25 cellular contexts compared by ENCODE assay signal in the genomic region with DNA sequence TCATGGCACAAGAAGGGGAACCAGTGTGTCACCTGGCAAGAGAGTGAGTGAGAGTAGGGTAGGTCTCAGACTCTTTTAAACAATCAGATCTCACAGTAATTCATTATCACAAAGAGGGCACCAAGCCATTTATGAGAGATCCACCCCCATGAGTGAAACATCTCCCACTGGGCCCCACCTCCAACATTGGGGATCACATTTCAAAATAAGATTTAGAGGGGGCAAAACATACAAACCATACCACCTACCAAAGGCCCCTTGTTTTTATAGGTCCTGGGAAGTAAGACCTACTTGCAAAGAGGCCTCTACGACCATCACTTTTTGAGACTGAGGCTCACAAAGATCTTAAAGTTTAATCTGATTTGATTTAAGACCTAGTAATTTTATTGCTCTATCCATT.
"Had no signal": no experiment of that assay in that cellular context is flagged by ENCODE, and none has a peak within 500 bp of the region (broad histone marks: within the 10 kb centered on the region; RNA-seq: fewer than 3 reads in every experiment).

No MANE protein-coding gene starts in this region.

- DNase-seq: colonic mucosa; cortex of kidney; dermis blood vessel endothelial cell; dorsolateral prefrontal cortex; effector CD4-positive, alpha-beta T cell; effector CD8-positive, alpha-beta T cell; effector memory CD4-positive, alpha-beta T cell; effector memory CD8-positive, alpha-beta T cell; endodermal cell; erythroblast; esophagus squamous epithelium; foreskin fibroblast; foreskin keratinocyte; foreskin melanocyte; gastrocnemius medialis; glutamatergic neuron; head of caudate nucleus; heart left ventricle; heart right ventricle had no signal

- H3K9me3 ChIP-seq: colonic mucosa, esophagus muscularis mucosa, esophagus squamous epithelium, gastrocnemius medialis, gastroesophageal sphincter, heart left ventricle, heart right ventricle had no signal

- H3K27me3 ChIP-seq: colonic mucosa, dorsolateral prefrontal cortex, esophagus muscularis mucosa, esophagus squamous epithelium, foreskin keratinocyte, gastrocnemius medialis, gastroesophageal sphincter, heart left ventricle, heart right ventricle had no signal

- H3K27ac Mint-ChIP-seq: dendritic cell treated with granulocyte-macrophage colony-stimulating factor and Interleukin-4, amounts not matched to agents 40 ng/mL and 50 ng/mL, for 4 days; effector memory CD8-positive, alpha-beta T cell; endodermal cell had no signal

- H3K9me3 Mint-ChIP-seq: dendritic cell treated with granulocyte-macrophage colony-stimulating factor and Interleukin-4, amounts not matched to agents 40 ng/mL and 50 ng/mL, for 4 days; effector memory CD8-positive, alpha-beta T cell; endodermal cell had no signal

- H3K27me3 Mint-ChIP-seq: dendritic cell treated with granulocyte-macrophage colony-stimulating factor and Interleukin-4, amounts not matched to agents 40 ng/mL and 50 ng/mL, for 4 days had no signal

- H3K4me1 ChIP-seq: colonic mucosa, esophagus muscularis mucosa, foreskin keratinocyte, gastrocnemius medialis, gastroesophageal sphincter, heart left ventricle, heart right ventricle had no signal

- H3K36me3 ChIP-seq: colonic mucosa, esophagus muscularis mucosa, esophagus squamous epithelium, gastrocnemius medialis, gastroesophageal sphincter, heart left ventricle, heart right ventricle had no signal

- ATAC-seq: effector memory CD8-positive, alpha-beta T cell; esophagus mucosa; foreskin keratinocyte; gastrocnemius medialis; gastroesophageal sphincter; heart left ventricle; heart right ventricle had no signal

- H3K4me3 Mint-ChIP-seq: dendritic cell treated with granulocyte-macrophage colony-stimulating factor and Interleukin-4, amounts not matched to agents 40 ng/mL and 50 ng/mL, for 4 days; effector memory CD8-positive, alpha-beta T cell; endodermal cell had no signal

- H3K4me3 ChIP-seq: colonic mucosa, coronary artery, dorsolateral prefrontal cortex, esophagus muscularis mucosa, esophagus squamous epithelium, gastrocnemius medialis, gastroesophageal sphincter, heart left ventricle, heart right ventricle had no signal

- H3K27ac ChIP-seq: colonic mucosa, coronary artery, epithelial cell of prostate, esophagus muscularis mucosa, esophagus squamous epithelium, foreskin keratinocyte, gastrocnemius medialis, gastroesophageal sphincter, heart left ventricle, heart right ventricle had no signal
